Comparison of ENCODE assay signal across 8 cellular contexts in genomic region chr19:56477429-56478338, GRCh38. TPM values are rescaled to one million over a fixed set of nuclear protein-coding genes. Genes with fewer than 3 reads are reported as not detected.
DNase-seq lines count a peak whose midpoint lies in the region; ATAC-seq and TF ChIP-seq lines count a peak whose summit lies in the region.

No MANE protein-coding gene starts in this region.

- ATAC-seq in HG02852 (IDR thresholded peaks at IDR 0.05; ENCODE audit: unreplicated experiment) = no peak

- H3K27ac ChIP-seq in coronary artery = peak overlapping the region; percentile 76 to 87

- peak; percentile 23 to 91 (median 54) for DNase-seq in stimulated activated naive CD4-positive, alpha-beta T cell (lab: John Stamatoyannopoulos, UW)
- no peak for DNase-seq in stimulated activated naive CD4-positive, alpha-beta T cell treated with Interleukin-2 at 50 U/mL for 16 hours (lab: John Stamatoyannopoulos, UW)
- DNase-seq in activated CD4-positive, CD25-positive, alpha-beta regulatory T cell treated with anti-CD3 and anti-CD28 coated beads, Interleukin-2, amount 50 U/mL, for 72 hours = peak; percentile 41
- DNase-seq in coronary artery (ENCODE audit: low spot score) = peak; percentile 94
- DNase-seq in kidney epithelial cell (ENCODE audit: low read depth) = peak; percentile 69
- DNase-seq in stimulated activated CD4-positive, alpha-beta T cell treated with anti-CD3 and anti-CD28 coated beads, Interleukin-1b, Interleukin-23, amount 100 ng/mL, for 24 hours (ENCODE audit: low read depth in 4 of 4, low spot score in 1 of 4) = peak in 3 of 4 experiments; percentile 5 to 50 (median 45)
- no peak for DNase-seq in 8988T

- no peaks in the 10 kb centered on the region for H3K27me3 ChIP-seq in kidney epithelial cell (ENCODE audit: control insufficient read depth, insufficient read depth, low read length)

- H3K36me3 ChIP-seq in kidney epithelial cell (ENCODE audit: control insufficient read depth, insufficient read depth, low read length) = no peaks in the 10 kb centered on the region

- TF ChIP-seq CTCF in coronary artery (IDR thresholded peaks at IDR 0.05) = no peak
- TF ChIP-seq CTCF in kidney epithelial cell (IDR thresholded peaks at IDR 0.05; ENCODE audit: insufficient read depth, low read length, poor library complexity, severe bottlenecking) = no peak

- H3K4me3 ChIP-seq in coronary artery = peak overlapping the region; percentile 87
- H3K4me3 ChIP-seq in kidney epithelial cell (ENCODE audit: low read depth, low read length) = peak overlapping the region; percentile 88

RNA-seq across cellular contexts. Expression of gene ZNF667, which starts 0.5 kb away (rescaled TPM):
- 4.2 and 9.4 TPM in 2 replicates for total RNA-seq in kidney epithelial cell

RNA-seq across cellular contexts. Expression of gene ZNF471, which starts 30.0 kb away (rescaled TPM):
- total RNA-seq in kidney epithelial cell = 2.4 and 2.8 TPM in 2 replicates

Comparison
In these comparisons a context has a peak if more than half of its experiments do, and no peak if none do; other contexts are left out.
1. DNase-seq: peak in stimulated activated naive CD4-positive, alpha-beta T cell (6 of 6), activated CD4-positive, CD25-positive, alpha-beta regulatory T cell treated with anti-CD3 and anti-CD28 coated beads, Interleukin-2, amount 50 U/mL, for 72 hours (single experiment), coronary artery (single experiment), kidney epithelial cell (single experiment) and stimulated activated CD4-positive, alpha-beta T cell treated with anti-CD3 and anti-CD28 coated beads, Interleukin-1b, Interleukin-23, amount 100 ng/mL, for 24 hours (3 of 4); none in stimulated activated naive CD4-positive, alpha-beta T cell treated with Interleukin-2 at 50 U/mL for 16 hours (single experiment) and 8988T (single experiment).